Comparison of ENCODE assay signal across 27 cellular contexts in genomic region chr14:106083082-106083481, GRCh38.
"Had no signal": no experiment of that assay in that cellular context is flagged by ENCODE, and none has a peak within 500 bp of the region (broad histone marks: within the 10 kb centered on the region; RNA-seq: fewer than 3 reads in every experiment).

No MANE protein-coding gene starts in this region.

- ATAC-seq: activated CD8-positive, alpha-beta memory T cell treated with anti-CD3 and anti-CD28 coated beads, Interleukin-2, amount 10 ng/mL, durations not matched to agents 7 days and 5 days; activated CD8-positive, alpha-beta T cell treated with anti-CD3 and anti-CD28 coated beads, Interleukin-2, amount 10 ng/mL, durations not matched to agents 7 days and 5 days; activated naive CD8-positive, alpha-beta T cell treated with anti-CD3 and anti-CD28 coated beads, Interleukin-2, amount 50 U/mL, for 24 hours; foreskin keratinocyte; heart left ventricle; naive thymus-derived CD4-positive, alpha-beta T cell; sciatic nerve; upper lobe of right lung; WTC11 had no signal

- H3K9me3 ChIP-seq: esophagus muscularis mucosa, heart left ventricle, ovary, suprapubic skin, tibial artery, upper lobe of right lung had no signal

- H3K27me3 ChIP-seq: esophagus muscularis mucosa, foreskin keratinocyte, heart left ventricle, ovary, suprapubic skin, tibial artery, upper lobe of right lung had no signal

- H3K27ac ChIP-seq: esophagus muscularis mucosa, foreskin keratinocyte, heart left ventricle, ovary, skin epidermis, suprapubic skin, tibial artery, upper lobe of right lung had no signal

- H3K4me1 ChIP-seq: esophagus muscularis mucosa, foreskin keratinocyte, heart left ventricle, suprapubic skin, tibial artery, upper lobe of right lung had no signal

- DNase-seq: activated CD4-positive, alpha-beta T cell treated with anti-CD3 and anti-CD28 coated beads for 1 hour; activated CD4-positive, alpha-beta T cell treated with anti-CD3 and anti-CD28 coated beads, Interleukin-2, amount 50 U/mL, for 1 hour; activated CD8-positive, alpha-beta memory T cell treated with anti-CD3 and anti-CD28 coated beads, Interleukin-2, amount 10 ng/mL, durations not matched to agents 7 days and 5 days; activated CD8-positive, alpha-beta T cell treated with anti-CD3 and anti-CD28 coated beads, Interleukin-2, amount 10 ng/mL, durations not matched to agents 7 days and 5 days; activated naive CD8-positive, alpha-beta T cell treated with anti-CD3 and anti-CD28 coated beads, Interleukin-2, amount 50 U/mL, for 24 hours; activated T-cell treated with anti-CD3 and anti-CD28 coated beads, Interleukin-2, amount 50 U/mL, for 48 hours; amygdala; central memory CD4-positive, alpha-beta T cell; foreskin keratinocyte; heart left ventricle; hypothalamus; immature natural killer cell; kidney; midbrain; naive thymus-derived CD4-positive, alpha-beta T cell; ovary; retina; stimulated activated CD4-positive, alpha-beta T cell treated with anti-CD3 and anti-CD28 coated beads, Interleukin-12 subunit alpha, Interleukin-12 subunit beta, amount 100 ng/mL, for 4 hours; stimulated activated CD4-positive, alpha-beta T cell treated with anti-CD3 and anti-CD28 coated beads, Interleukin-4, amount 100 ng/mL, for 1 hour; T1000; tibial artery; upper lobe of right lung had no signal

- H3K4me3 ChIP-seq: esophagus muscularis mucosa, heart left ventricle, ovary, skin epidermis, suprapubic skin, tibial artery, upper lobe of right lung had no signal

- H3K36me3 ChIP-seq: esophagus muscularis mucosa, heart left ventricle, ovary, suprapubic skin, tibial artery, upper lobe of right lung had no signal
